9 cellular contexts compared by ENCODE assay signal in the genomic region with DNA sequence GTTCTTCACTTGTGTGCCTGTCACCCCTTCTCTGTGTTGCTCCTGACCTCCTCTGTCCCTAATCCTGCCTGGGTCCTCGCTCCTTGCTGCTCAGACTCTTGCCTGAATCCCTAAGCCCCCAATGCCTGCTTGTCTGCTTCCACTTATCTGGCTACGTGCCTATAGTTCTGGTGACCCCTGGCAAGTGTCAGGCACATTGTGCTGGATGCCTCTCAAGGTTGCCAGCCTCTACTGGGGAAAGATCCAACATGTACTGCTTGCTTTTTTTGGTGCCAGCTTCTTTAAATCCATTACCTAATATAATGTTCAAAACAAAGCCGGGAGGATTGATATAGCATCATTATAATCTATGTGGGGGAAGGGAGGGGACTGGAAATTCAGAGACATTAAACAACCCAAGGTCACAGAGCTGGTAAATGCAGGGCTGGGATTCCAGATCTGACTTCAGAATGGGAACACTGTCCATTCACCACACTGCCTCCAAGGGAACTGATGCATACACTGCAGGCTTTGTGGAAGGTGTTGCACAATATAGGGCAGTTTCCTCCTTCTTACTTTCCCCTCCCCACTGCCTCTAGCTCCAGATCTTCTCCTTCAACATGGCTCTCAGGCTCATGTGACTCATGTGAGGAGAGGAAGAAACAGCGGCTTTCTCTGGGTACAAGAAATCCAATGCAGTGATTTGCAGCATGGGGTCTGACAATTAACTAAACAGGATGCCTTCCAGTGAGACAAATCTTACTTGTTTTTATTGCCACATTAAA.
A peak's percentile ranks its signal among the peaks of the same experiment; 100 is the strongest.
DNase-seq lines count a peak whose midpoint lies in the region; ATAC-seq and TF ChIP-seq lines count a peak whose summit lies in the region.
"Had no signal": no experiment of that assay in that cellular context is flagged by ENCODE, and none has a peak within 500 bp of the region (broad histone marks: within the 10 kb centered on the region; RNA-seq: fewer than 3 reads in every experiment).

No MANE protein-coding gene starts in this region.

- TF ChIP-seq CTCF in breast epithelium (IDR thresholded peaks at IDR 0.05) = no peak

- intact Hi-C loops in breast epithelium (cut with DNase I; ENCODE audit: low total_unique reads) = no loop called here

- H3K4me1 Mint-ChIP-seq in T-helper 17 cell = peaks cover 5% of the 10 kb centered on the region

- H3K9me3 ChIP-seq in breast epithelium (no peaks in the 10 kb centered on the region), T-helper 17 cell (ENCODE audit: control insufficient read depth, low read length, poor library complexity, severe bottlenecking) (no peaks in the 10 kb centered on the region)

- TF ChIP-seq POLR2A in breast epithelium (IDR thresholded peaks at IDR 0.05) = no peak

- no peak for ATAC-seq in T-helper 17 cell

- H3K27ac Mint-ChIP-seq in T-helper 17 cell = no peak overlapping the region

- in situ Hi-C loops in KBM-7 (cut with MboI; ENCODE audit: low pct_unique_long_range_greater_than_20kb, low sequenced_read_pairs) = no loop called here

- H3K4me1 ChIP-seq in breast epithelium = no peaks in the 10 kb centered on the region

- no peaks in the 10 kb centered on the region for H3K27me3 ChIP-seq in breast epithelium

- no peak overlapping the region for H3K4me3 Mint-ChIP-seq in T-helper 17 cell

- DNase-seq in KBM-7 (peak; percentile 49), breast epithelium (ENCODE audit: low spot score in 2 of 2) (peak in 1 of 2 donors; percentile 54), kidney glomerular epithelial cell (lab: John Stamatoyannopoulos, UW) (peak; percentile 37), ureter (ENCODE audit: low spot score) (peak; percentile 47), COLO668 (lab: John Stamatoyannopoulos, UW; ENCODE audit: unreplicated experiment) (no peak), T-helper 17 cell (no peak)
- DNase-seq in activated CD4-positive, alpha-beta T cell treated with anti-CD3 and anti-CD28 coated beads, Interleukin-2, amount 50 U/mL, for 1 hour = no peak
- DNase-seq: NCI-H1417, T1000 had no signal

- H3K36me3 ChIP-seq in breast epithelium = no peaks in the 10 kb centered on the region

- peaks cover 8% of the 10 kb centered on the region for H3K36me3 Mint-ChIP-seq in T-helper 17 cell (ENCODE audit: low read depth)

- peak overlapping the region; percentile 34 to 52 for H3K27ac ChIP-seq in breast epithelium

- H3K27me3 Mint-ChIP-seq in T-helper 17 cell = peaks cover 29% of the 10 kb centered on the region

- H3K4me3 ChIP-seq in breast epithelium = no peak overlapping the region

Comparison
In these comparisons a context has a peak if more than half of its experiments do, and no peak if none do; other contexts are left out.
1. DNase-seq: peak in KBM-7 (single experiment), kidney glomerular epithelial cell (single experiment) and ureter (single experiment); none in COLO668 (single experiment), activated CD4-positive, alpha-beta T cell treated with anti-CD3 and anti-CD28 coated beads, Interleukin-2, amount 50 U/mL, for 1 hour (single experiment) and T-helper 17 cell (0 of 3).